Comparison of ENCODE assay signal across 1 cellular context in genomic region chr3:26625187-26625586, GRCh38.
TF ChIP-seq lines count a peak whose summit lies in the region.

No MANE protein-coding gene starts in this region.

TF ChIP-seq in GM23338, 12 proteins besides CTCF, POLR2A, EP300 and RAD21 (continued from another document):
- TF ChIP-seq ZNF462 (CRISPR knock-in tag; IDR thresholded peaks at IDR 0.05) = no peak
